ENCODE assay signal across 8 cellular contexts in the genomic region with DNA sequence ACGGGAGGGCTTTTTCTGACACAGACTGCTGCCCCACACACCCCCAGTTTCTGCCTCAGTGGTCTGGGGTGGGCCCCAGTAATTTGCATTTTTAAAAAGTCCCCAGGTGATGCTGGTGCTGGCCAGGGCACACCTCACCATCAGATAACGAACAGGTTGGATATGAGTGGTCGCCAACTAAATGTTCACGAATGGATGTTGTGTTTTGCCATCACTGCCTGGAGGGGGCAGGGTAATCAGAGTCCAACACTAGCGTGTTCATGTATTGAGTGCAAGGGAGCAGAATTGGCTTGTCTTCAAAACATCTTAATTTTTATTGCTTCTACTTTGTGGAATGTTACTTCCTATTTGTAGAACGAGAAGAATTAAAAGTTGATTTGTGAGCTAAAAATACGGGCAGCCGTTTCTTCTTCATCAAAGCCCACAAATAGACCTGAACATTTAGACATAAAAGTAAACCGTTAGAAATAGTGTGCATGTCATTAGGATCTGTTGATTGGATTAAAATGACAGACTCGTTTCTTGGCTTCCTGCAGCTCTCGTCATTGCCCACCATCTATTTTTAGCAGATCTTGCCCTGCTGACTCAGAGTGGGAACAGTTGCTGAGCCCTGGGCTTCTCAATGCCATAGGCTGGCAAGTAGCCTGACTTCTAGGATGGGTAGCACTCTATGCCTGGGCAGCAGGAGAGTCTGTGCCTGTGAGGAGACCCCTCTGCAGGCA. TPM values are rescaled to one million over a fixed set of nuclear protein-coding genes. Genes with fewer than 3 reads are reported as not detected.
DNase-seq lines count a peak whose midpoint lies in the region; ATAC-seq and TF ChIP-seq lines count a peak whose summit lies in the region.

No MANE protein-coding gene starts in this region.

- peak overlapping the region; percentile 67 for H3K4me3 Mint-ChIP-seq in T-helper 1 cell treated with Interleukin-12 subunit alpha and Interleukin-12 subunit beta and Interleukin-4 antibody, amounts not matched to agents 30 μg/mL and 1 μg/mL, for 36 hours

- DNase-seq in Ammon's horn (ENCODE audit: low spot score) = peak; percentile 75
- peak; percentile 64 for DNase-seq in mammary epithelial cell
- peak; percentile 55 to 65 for DNase-seq in lower leg skin (ENCODE audit: low spot score in 2 of 2)
- DNase-seq in D341Med (ENCODE audit: low spot score) = no peak

- H3K9me3 ChIP-seq in mammary epithelial cell (replicated peaks; ENCODE audit: insufficient read depth, low read length) (no peaks in the 10 kb centered on the region), thymus (ENCODE audit: control insufficient read depth) (no peaks in the 10 kb centered on the region)

- peak; percentile 63 for ATAC-seq in GM19324 (IDR thresholded peaks at IDR 0.05; ENCODE audit: low FRiP score, unreplicated experiment)
- ATAC-seq in HG03378 (IDR thresholded peaks at IDR 0.05; ENCODE audit: unreplicated experiment) = peak; percentile 79

- no peak for TF ChIP-seq POLR2A in lower leg skin (IDR thresholded peaks at IDR 0.05)

- H3K27ac Mint-ChIP-seq in T-helper 1 cell treated with Interleukin-12 subunit alpha and Interleukin-12 subunit beta and Interleukin-4 antibody, amounts not matched to agents 30 μg/mL and 1 μg/mL, for 36 hours = peak overlapping the region; percentile 93

- peak overlapping the region; percentile 60 for H3K4me2 ChIP-seq in mammary epithelial cell (ENCODE audit: insufficient read depth, low read depth, low read length)

- no peaks in the 10 kb centered on the region for H4K20me1 ChIP-seq in mammary epithelial cell (ENCODE audit: insufficient read depth, low read length)

- peaks cover 91% of the 10 kb centered on the region for H3K79me2 ChIP-seq in mammary epithelial cell (ENCODE audit: insufficient read depth, low read length)

- no peak overlapping the region for H3K4me3 ChIP-seq in mammary epithelial cell (replicated peaks in 1 of 3; ENCODE audit: insufficient read depth in 1 of 3, low read depth in 2 of 3, low read length in 3 of 3)
- no peak overlapping the region for H3K4me3 ChIP-seq in lower leg skin (ENCODE audit: low read depth, poor library complexity, severe bottlenecking)
- no peak overlapping the region for H3K4me3 ChIP-seq in thymus (ENCODE audit: low read length)

- H3K36me3 ChIP-seq in mammary epithelial cell (ENCODE audit: insufficient read depth, low read length) (no peaks in the 10 kb centered on the region), thymus (ENCODE audit: control insufficient read depth, insufficient read depth) (peaks cover 11% of the 10 kb centered on the region)

- in situ Hi-C loops in mammary epithelial cell (cut with MboI; ENCODE audit: low sequenced_read_pairs in 2 of 2) = no loop called here

- CTCF ChIA-PET in mammary epithelial cell (lab: Charles Lee; ENCODE audit: low non-redundant PET) = no interaction called here

- dilution Hi-C loops in mammary epithelial cell (cut with HindIII; ENCODE audit: low sequenced_read_pairs) = no loop called here

- no peaks in the 10 kb centered on the region for H3K27me3 Mint-ChIP-seq in T-helper 1 cell treated with Interleukin-12 subunit alpha and Interleukin-12 subunit beta and Interleukin-4 antibody, amounts not matched to agents 30 μg/mL and 1 μg/mL, for 36 hours (ENCODE audit: low read depth)

- H2AFZ ChIP-seq in mammary epithelial cell (ENCODE audit: low read depth, low read length) = no peak overlapping the region

- H3K9me3 Mint-ChIP-seq in T-helper 1 cell treated with Interleukin-12 subunit alpha and Interleukin-12 subunit beta and Interleukin-4 antibody, amounts not matched to agents 30 μg/mL and 1 μg/mL, for 36 hours = no peaks in the 10 kb centered on the region

- H3K4me1 ChIP-seq in mammary epithelial cell (ENCODE audit: insufficient read depth, low read length) (peaks cover 40% of the 10 kb centered on the region), thymus (ENCODE audit: control insufficient read depth, insufficient read depth, low read length) (peaks cover 29% of the 10 kb centered on the region)

- BruUV-seq in mammary epithelial cell (replicated peaks; lab: Mats Ljungman, UMichigan) = no TSS peak

- 40% methylated on average over 11 of the region's 11 CpGs for whole genome bisulfite sequencing in mammary epithelial cell (ENCODE audit: low coverage, missing lambda C conversion rate)
- 23% methylated on average over 11 of the region's 11 CpGs for WGBS in lower leg skin, 2 donors
- WGBS in thymus = 21% methylated on average over 11 of the region's 11 CpGs

- H3K27ac ChIP-seq in mammary epithelial cell (ENCODE audit: insufficient read depth, low read depth, low read length) (peak overlapping the region; percentile 35), thymus (ENCODE audit: low read depth) (peak overlapping the region; percentile 10)

- peaks cover 34% of the 10 kb centered on the region for H3K36me3 Mint-ChIP-seq in T-helper 1 cell treated with Interleukin-12 subunit alpha and Interleukin-12 subunit beta and Interleukin-4 antibody, amounts not matched to agents 30 μg/mL and 1 μg/mL, for 36 hours (ENCODE audit: low read depth)

- H3K4me1 Mint-ChIP-seq in T-helper 1 cell treated with Interleukin-12 subunit alpha and Interleukin-12 subunit beta and Interleukin-4 antibody, amounts not matched to agents 30 μg/mL and 1 μg/mL, for 36 hours (ENCODE audit: low read depth) = peaks cover 77% of the 10 kb centered on the region

- intact Hi-C loops in mammary epithelial cell (cut with micrococcal nuclease) = loop anchor here (1.0 kb wide), 1 partner anchor 261 kb away; no protein-coding TSS in a partner anchor
- intact Hi-C loops in lower leg skin (cut with DNase I; ENCODE audit: low total_unique reads) = no loop called here

- H3K9ac ChIP-seq in mammary epithelial cell (ENCODE audit: insufficient read depth, low read length) = no peak overlapping the region

- TF ChIP-seq CTCF in mammary epithelial cell (conservative IDR thresholded peaks at IDR 0.05 in 1 of 2, IDR thresholded peaks at IDR 0.05 in 1 of 2; ENCODE audit: extremely low read depth in 1 of 2, insufficient read depth in 1 of 2, low read depth in 1 of 2, low read length in 2 of 2) (peak in 1 of 2 donors; percentile 14), lower leg skin (IDR thresholded peaks at IDR 0.05) (no peak)

- H3K27me3 ChIP-seq in mammary epithelial cell (ENCODE audit: insufficient read depth, low read length) = no peaks in the 10 kb centered on the region
- H3K27me3 ChIP-seq in thymus (ENCODE audit: control insufficient read depth, insufficient read depth) = no peaks in the 10 kb centered on the region

RNA-seq across cellular contexts. Expression of a gene that starts 45.2 kb away (rescaled TPM):
- total RNA-seq in mammary epithelial cell = 10 to 100 TPM; 49.2 to 73.2 TPM
- 48.1 TPM for polyA plus RNA-seq in mammary epithelial cell
- polyA minus RNA-seq in mammary epithelial cell = 58.0 TPM
- total RNA-seq in lower leg skin = 10 to 100 TPM; 56.1 to 69.6 (median 58.7) TPM
- polyA plus RNA-seq in thymus = 31.4 TPM
